8 cellular contexts compared by ENCODE assay signal in genomic region chr3:120595788-120596115, GRCh38. TPM values are rescaled to one million over a fixed set of nuclear protein-coding genes. Genes with fewer than 3 reads are reported as not detected.
DNase-seq lines count a peak whose midpoint lies in the region; ATAC-seq and TF ChIP-seq lines count a peak whose summit lies in the region.

No MANE protein-coding gene starts in this region.

- peaks cover 7% of the 10 kb centered on the region for H3K27me3 Mint-ChIP-seq in GM23338 (ENCODE audit: insufficient read depth, low read depth, poor library complexity)

- H3K27me3 ChIP-seq in GM23338 (ENCODE audit: insufficient read depth) = no peaks in the 10 kb centered on the region
- peaks cover 5% of the 10 kb centered on the region for H3K27me3 ChIP-seq in foreskin keratinocyte

- peak overlapping the region; percentile 88 for H3K4me3 Mint-ChIP-seq in GM23338

- no peaks in the 10 kb centered on the region for H3K9me2 ChIP-seq in GM23338 (ENCODE audit: insufficient read depth)

- peaks cover 30% of the 10 kb centered on the region for H3K79me2 ChIP-seq in GM23338 (replicated peaks; ENCODE audit: insufficient read depth)

- peak overlapping the region; percentile 83; the same call in 1 of the 2 replicates for H2AFZ ChIP-seq in GM23338

- H3K36me3 Mint-ChIP-seq in GM23338 (ENCODE audit: low read depth) = peaks cover 3% of the 10 kb centered on the region; the same call in 2 of the 3 replicates

- DNase-seq in GM23338 (ENCODE audit: low spot score) (no peak), foreskin keratinocyte (no peak), skeletal muscle cell (ENCODE audit: low read depth) (no peak), NCI-H446 (lab: John Stamatoyannopoulos, UW) (no peak)
- no peak for DNase-seq in activated effector memory CD4-positive, alpha-beta T cell treated with anti-CD3 and anti-CD28 coated beads, Interleukin-2, amount 50 U/mL, for 16 hours

- no peaks in the 10 kb centered on the region for H4K20me1 ChIP-seq in GM23338 (replicated peaks; ENCODE audit: insufficient read depth)

- no peak for ATAC-seq in GM23338
- no peak for ATAC-seq in foreskin keratinocyte
- ATAC-seq in HG02678 (IDR thresholded peaks at IDR 0.05; ENCODE audit: unreplicated experiment) = no peak
- ATAC-seq in HG03135 (IDR thresholded peaks at IDR 0.05; ENCODE audit: unreplicated experiment) = no peak

- peaks cover 3% of the 10 kb centered on the region; the same call in 1 of the 3 replicates for H3K9me3 Mint-ChIP-seq in GM23338

- peak overlapping the region; percentile 82 for H3K4me3 ChIP-seq in GM23338
- H3K4me3 ChIP-seq in skeletal muscle cell (ENCODE audit: low read depth, low read length) = peak overlapping the region; percentile 85

- H3K27ac ChIP-seq in GM23338 (ENCODE audit: low read depth) (no peak overlapping the region), VCaP (peak overlapping the region; percentile 92), foreskin keratinocyte (peak overlapping the region; percentile 16)

- peaks cover 8% of the 10 kb centered on the region for H3K4me1 Mint-ChIP-seq in GM23338

- peak overlapping the region; percentile 74 for H3K4me2 ChIP-seq in GM23338

- H3K27ac Mint-ChIP-seq in GM23338 = peak overlapping the region; percentile 72

- TF ChIP-seq CTCF in GM23338 (conservative IDR thresholded peaks at IDR 0.05; ENCODE audit: low read depth in 2 of 2) (no peak), VCaP (conservative IDR thresholded peaks at IDR 0.05) (no peak), foreskin keratinocyte (conservative IDR thresholded peaks at IDR 0.05) (no peak)

- no peaks in the 10 kb centered on the region for H3F3A ChIP-seq in GM23338 (replicated peaks; ENCODE audit: low read depth)

- peaks cover 6% of the 10 kb centered on the region; the same call in 1 of the 2 replicates for H3K36me3 ChIP-seq in GM23338 (ENCODE audit: insufficient read depth)

- H3K4me1 ChIP-seq in GM23338 (ENCODE audit: insufficient read depth) (peaks cover 8% of the 10 kb centered on the region), foreskin keratinocyte (peaks cover 12% of the 10 kb centered on the region)

TF ChIP-seq in GM23338, 12 proteins besides CTCF, POLR2A, EP300 and RAD21:
- TF ChIP-seq ZNF114 (CRISPR knock-in tag; IDR thresholded peaks at IDR 0.05) (no peak), CREB1 (CRISPR knock-in tag; IDR thresholded peaks at IDR 0.05; ENCODE audit: low read depth) (no peak), JUNB (IDR thresholded peaks at IDR 0.05; ENCODE audit: unreplicated experiment) (no peak)

RNA-seq across cellular contexts. Expression of gene NDUFB4, which starts 0.4 kb away (rescaled TPM):
- total RNA-seq in GM23338 (2014; rRNA removed; shearing (Covaris generic)) = 149 and 199 TPM in 2 replicates
- polyA plus RNA-seq in GM23338 (2016; fragmentation: Nextera tagmentation; extraction: Ambion mirVana) = 716 and 796 TPM in 2 replicates
- 164 and 169 TPM in 2 replicates for total RNA-seq in foreskin keratinocyte
- 264 and 273 TPM in 2 replicates for polyA plus RNA-seq in foreskin keratinocyte
